Comparison of ENCODE assay signal across 24 cellular contexts in the genomic region with DNA sequence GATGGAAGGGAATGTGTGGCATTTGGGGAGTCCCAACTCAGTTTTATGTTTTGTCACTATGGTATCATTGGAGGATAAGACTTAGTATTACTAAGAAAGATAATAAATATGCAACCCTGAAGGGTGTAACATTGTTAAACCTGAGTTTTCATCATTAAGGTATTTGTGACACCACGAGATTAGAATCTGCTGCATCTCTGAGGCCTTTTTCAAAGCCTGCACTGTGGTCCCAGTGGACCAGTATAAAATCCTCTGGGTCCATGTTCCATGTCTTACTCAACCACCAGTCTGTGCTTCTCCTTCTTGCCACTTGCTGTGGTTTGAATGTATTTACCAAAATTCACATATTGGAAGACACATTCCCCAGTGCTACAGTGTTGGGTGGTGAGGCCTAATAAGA.
"Had no signal": no experiment of that assay in that cellular context is flagged by ENCODE, and none has a peak within 500 bp of the region (broad histone marks: within the 10 kb centered on the region; RNA-seq: fewer than 3 reads in every experiment).

No MANE protein-coding gene starts in this region.

- H3K4me3 ChIP-seq: adrenal gland, SK-N-MC had no signal

- H3K4me1 Mint-ChIP-seq: activated CD4-positive, alpha-beta memory T cell treated with anti-CD3 and anti-CD28 coated beads, Interleukin-2, amount 10 ng/mL, durations not matched to agents 7 days and 5 days; activated CD4-positive, alpha-beta T cell treated with anti-CD3 and anti-CD28 coated beads, Interleukin-2, amount 10 ng/mL, durations not matched to agents 7 days and 5 days; activated naive CD8-positive, alpha-beta T cell treated with anti-CD3 and anti-CD28 coated beads, Interleukin-2, amount 10 ng/mL, durations not matched to agents 7 days and 5 days; central memory CD8-positive, alpha-beta T cell; T-cell had no signal

- H3K4me1 ChIP-seq: adrenal gland had no signal

- H3K36me3 ChIP-seq: adrenal gland had no signal

- H3K36me3 Mint-ChIP-seq: activated naive CD8-positive, alpha-beta T cell treated with anti-CD3 and anti-CD28 coated beads, Interleukin-2, amount 10 ng/mL, durations not matched to agents 7 days and 5 days; T-cell had no signal

- DNase-seq: activated CD4-positive, alpha-beta memory T cell treated with anti-CD3 and anti-CD28 coated beads, Interleukin-2, amount 10 ng/mL, durations not matched to agents 7 days and 5 days; activated CD4-positive, alpha-beta T cell treated with anti-CD3 and anti-CD28 coated beads, Interleukin-2, amount 10 ng/mL, durations not matched to agents 7 days and 5 days; activated CD4-positive, CD25-positive, alpha-beta regulatory T cell; activated naive CD4-positive, alpha-beta T cell treated with anti-CD3 and anti-CD28 coated beads, Interleukin-2, amount 50 U/mL, for 16 hours; activated naive CD8-positive, alpha-beta T cell treated with anti-CD3 and anti-CD28 coated beads, Interleukin-2, amount 10 ng/mL, durations not matched to agents 7 days and 5 days; activated T-cell treated with anti-CD3 and anti-CD28 coated beads, Interleukin-2, amount 50 U/mL, for 72 hours; adrenal gland; anterior cingulate cortex; NCI-H1048; NCI-H146; NCI-H187 treated with DMSO at 0.1 percent for 48 hours; NCI-H2081 treated with DMSO at 0.1 percent for 48 hours; NCI-H2171; NCI-H2227 treated with DMSO at 0.1 percent for 48 hours; NCI-H526 treated with DMSO at 0.1 percent for 48 hours; NK-92 treated with Interleukin-12 subunit alpha and Interleukin-12 subunit beta, amount 100 ng/mL, for 24 hours; OCI-M1; RPMI8226; T-cell; T-helper 2 cell; T1000 had no signal

- H3K27me3 Mint-ChIP-seq: activated CD4-positive, alpha-beta memory T cell treated with anti-CD3 and anti-CD28 coated beads, Interleukin-2, amount 10 ng/mL, durations not matched to agents 7 days and 5 days; activated CD4-positive, alpha-beta T cell treated with anti-CD3 and anti-CD28 coated beads, Interleukin-2, amount 10 ng/mL, durations not matched to agents 7 days and 5 days; activated naive CD8-positive, alpha-beta T cell treated with anti-CD3 and anti-CD28 coated beads, Interleukin-2, amount 10 ng/mL, durations not matched to agents 7 days and 5 days; central memory CD8-positive, alpha-beta T cell; T-cell had no signal

- H3K9me3 ChIP-seq: adrenal gland had no signal

- H3K4me3 Mint-ChIP-seq: activated CD4-positive, alpha-beta memory T cell treated with anti-CD3 and anti-CD28 coated beads, Interleukin-2, amount 10 ng/mL, durations not matched to agents 7 days and 5 days; activated CD4-positive, alpha-beta T cell treated with anti-CD3 and anti-CD28 coated beads, Interleukin-2, amount 10 ng/mL, durations not matched to agents 7 days and 5 days; activated naive CD8-positive, alpha-beta T cell treated with anti-CD3 and anti-CD28 coated beads, Interleukin-2, amount 10 ng/mL, durations not matched to agents 7 days and 5 days; activated T-cell treated with anti-CD3 and anti-CD28 coated beads, Interleukin-2, amount 50 U/mL, for 72 hours; central memory CD8-positive, alpha-beta T cell; T-cell had no signal

- H3K27ac Mint-ChIP-seq: activated CD4-positive, alpha-beta memory T cell treated with anti-CD3 and anti-CD28 coated beads, Interleukin-2, amount 10 ng/mL, durations not matched to agents 7 days and 5 days; activated CD4-positive, alpha-beta T cell treated with anti-CD3 and anti-CD28 coated beads, Interleukin-2, amount 10 ng/mL, durations not matched to agents 7 days and 5 days; activated naive CD8-positive, alpha-beta T cell treated with anti-CD3 and anti-CD28 coated beads, Interleukin-2, amount 10 ng/mL, durations not matched to agents 7 days and 5 days; activated T-cell treated with anti-CD3 and anti-CD28 coated beads, Interleukin-2, amount 50 U/mL, for 72 hours; T-cell had no signal

- H3K27me3 ChIP-seq: adrenal gland had no signal

- H3K27ac ChIP-seq: adrenal gland, SK-N-MC, VCaP had no signal
